ENCODE assay signal across 1 cellular context in the genomic region with DNA sequence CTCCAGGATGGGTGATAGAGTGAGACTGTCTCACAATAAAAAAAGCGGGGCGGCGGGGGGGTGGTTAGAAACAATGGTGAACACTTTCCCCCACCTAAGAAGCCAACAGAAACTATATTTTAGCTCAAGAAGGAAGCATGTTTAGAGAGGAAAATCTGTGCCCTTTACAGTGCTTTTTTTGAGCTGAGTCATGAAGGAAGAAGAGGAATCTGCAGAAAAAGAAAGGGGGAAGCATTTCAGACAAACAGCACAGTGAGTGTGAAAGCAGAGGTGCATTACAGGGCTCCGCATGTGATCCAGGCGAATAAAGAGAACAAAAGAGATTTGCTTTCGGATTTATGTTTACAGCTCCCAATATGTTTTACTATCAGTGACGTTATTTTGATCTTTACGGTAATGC.
TF ChIP-seq lines count a peak whose summit lies in the region.

No MANE protein-coding gene starts in this region.

TF ChIP-seq in H1, 55 proteins besides CTCF, POLR2A, EP300 and RAD21:
- TF ChIP-seq BACH1 (IDR thresholded peaks at IDR 0.05; ENCODE audit: low read length) (peak; percentile 79), ASH2L (IDR thresholded peaks at IDR 0.05; ENCODE audit: low read length) (no peak), MAFK (IDR thresholded peaks at IDR 0.05; ENCODE audit: low read depth, low read length) (peak; percentile 52), SP2 (IDR thresholded peaks at IDR 0.05; ENCODE audit: low read length) (no peak)
